Comparison of ENCODE assay signal across 1 cellular context in the genomic region with DNA sequence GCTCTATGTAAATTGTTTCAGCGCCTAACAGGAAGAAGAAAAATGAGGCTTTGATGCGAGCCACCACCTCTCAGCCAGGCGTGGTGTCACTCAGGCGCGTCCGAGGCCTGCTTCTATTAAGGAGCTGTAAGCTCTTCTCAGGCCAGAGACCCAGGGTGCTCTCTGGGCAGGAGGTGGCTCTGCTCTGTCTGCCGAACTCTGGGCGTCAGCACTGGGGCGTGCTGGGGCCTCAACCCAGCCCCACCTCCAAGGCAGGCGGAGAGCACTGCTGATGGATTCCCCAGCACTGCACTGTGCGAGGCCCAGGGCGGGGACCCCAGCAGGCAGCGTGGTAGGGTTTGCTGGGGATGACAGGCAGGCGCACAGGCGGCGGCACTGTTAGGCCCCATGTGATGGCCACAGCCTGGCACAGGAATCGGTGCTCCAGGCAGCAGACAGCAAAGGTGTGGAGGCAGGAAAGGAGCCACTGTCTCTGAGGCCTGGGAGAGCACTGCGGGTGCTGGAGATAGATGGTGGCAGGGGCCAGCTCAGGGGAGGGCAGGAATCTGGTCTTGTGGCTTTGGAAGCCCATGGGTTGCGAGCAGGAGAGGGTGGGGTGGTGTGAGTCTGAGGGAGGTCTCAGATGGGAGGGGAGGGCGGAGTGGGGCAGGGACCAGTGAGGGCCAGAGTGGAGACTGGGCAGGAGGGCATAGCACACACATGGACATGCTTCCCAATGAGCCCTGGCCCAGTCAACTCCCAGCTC.
TF ChIP-seq lines count a peak whose summit lies in the region.

No MANE protein-coding gene starts in this region.

TF ChIP-seq in WTC11, 78 proteins besides CTCF, POLR2A, EP300 and RAD21 (continued from another document):
- TF ChIP-seq, protein P1, sequence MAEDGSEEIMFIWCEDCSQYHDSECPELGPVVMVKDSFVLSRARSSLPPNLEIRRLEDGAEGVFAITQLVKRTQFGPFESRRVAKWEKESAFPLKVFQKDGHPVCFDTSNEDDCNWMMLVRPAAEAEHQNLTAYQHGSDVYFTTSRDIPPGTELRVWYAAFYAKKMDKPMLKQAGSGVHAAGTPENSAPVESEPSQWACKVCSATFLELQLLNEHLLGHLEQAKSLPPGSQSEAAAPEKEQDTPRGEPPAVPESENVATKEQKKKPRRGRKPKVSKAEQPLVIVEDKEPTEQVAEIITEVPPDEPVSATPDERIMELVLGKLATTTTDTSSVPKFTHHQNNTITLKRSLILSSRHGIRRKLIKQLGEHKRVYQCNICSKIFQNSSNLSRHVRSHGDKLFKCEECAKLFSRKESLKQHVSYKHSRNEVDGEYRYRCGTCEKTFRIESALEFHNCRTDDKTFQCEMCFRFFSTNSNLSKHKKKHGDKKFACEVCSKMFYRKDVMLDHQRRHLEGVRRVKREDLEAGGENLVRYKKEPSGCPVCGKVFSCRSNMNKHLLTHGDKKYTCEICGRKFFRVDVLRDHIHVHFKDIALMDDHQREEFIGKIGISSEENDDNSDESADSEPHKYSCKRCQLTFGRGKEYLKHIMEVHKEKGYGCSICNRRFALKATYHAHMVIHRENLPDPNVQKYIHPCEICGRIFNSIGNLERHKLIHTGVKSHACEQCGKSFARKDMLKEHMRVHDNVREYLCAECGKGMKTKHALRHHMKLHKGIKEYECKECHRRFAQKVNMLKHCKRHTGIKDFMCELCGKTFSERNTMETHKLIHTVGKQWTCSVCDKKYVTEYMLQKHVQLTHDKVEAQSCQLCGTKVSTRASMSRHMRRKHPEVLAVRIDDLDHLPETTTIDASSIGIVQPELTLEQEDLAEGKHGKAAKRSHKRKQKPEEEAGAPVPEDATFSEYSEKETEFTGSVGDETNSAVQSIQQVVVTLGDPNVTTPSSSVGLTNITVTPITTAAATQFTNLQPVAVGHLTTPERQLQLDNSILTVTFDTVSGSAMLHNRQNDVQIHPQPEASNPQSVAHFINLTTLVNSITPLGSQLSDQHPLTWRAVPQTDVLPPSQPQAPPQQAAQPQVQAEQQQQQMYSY (CRISPR knock-in tag; IDR thresholded peaks at IDR 0.05) = no peak
- TF ChIP-seq ZNF423 (CRISPR knock-in tag; IDR thresholded peaks at IDR 0.05) (no peak), GABPB1 (CRISPR knock-in tag; IDR thresholded peaks at IDR 0.05) (no peak), ZNF532 (CRISPR knock-in tag; IDR thresholded peaks at IDR 0.05; ENCODE audit: borderline replicate concordance) (no peak), ZNF263 (CRISPR knock-in tag; IDR thresholded peaks at IDR 0.05; ENCODE audit: low read depth) (no peak), ZMAT4 (CRISPR knock-in tag; IDR thresholded peaks at IDR 0.05) (no peak), FOXP1 (CRISPR knock-in tag; IDR thresholded peaks at IDR 0.05; ENCODE audit: borderline replicate concordance) (no peak), SOX15 (CRISPR knock-in tag; IDR thresholded peaks at IDR 0.05) (no peak), CBFB (CRISPR knock-in tag; IDR thresholded peaks at IDR 0.05; ENCODE audit: low read depth) (no peak), ETV6 (CRISPR knock-in tag; IDR thresholded peaks at IDR 0.05) (no peak), E2F1 (CRISPR knock-in tag; IDR thresholded peaks at IDR 0.05) (no peak), TEAD4 (CRISPR knock-in tag; IDR thresholded peaks at IDR 0.05) (no peak), ZNF317 (CRISPR knock-in tag; IDR thresholded peaks at IDR 0.05; ENCODE audit: borderline replicate concordance, low read depth) (no peak)
